2 cellular contexts compared by ENCODE assay signal in genomic region chr12:16382652-16383312, GRCh38. TPM values are rescaled to one million over a fixed set of nuclear protein-coding genes. Genes with fewer than 3 reads are reported as not detected.
"Had no signal": no experiment of that assay in that cellular context is flagged by ENCODE, and none has a peak within 500 bp of the region (broad histone marks: within the 10 kb centered on the region; RNA-seq: fewer than 3 reads in every experiment).

No MANE protein-coding gene starts in this region.

RNA-seq across cellular contexts. Expression of gene MGST1, which starts 35.3 kb away (rescaled TPM):
- total RNA-seq: activated CD8-positive, alpha-beta T cell treated with anti-CD3 and anti-CD28 coated beads, Interleukin-2, amount 10 ng/mL, durations not matched to agents 7 days and 5 days; SJSA1 had no signal
